In genomic region chr16:76942089-76942488, GRCh38 we compare ENCODE assay signal across 17 cellular contexts.
DNase-seq lines count a peak whose midpoint lies in the region; ATAC-seq and TF ChIP-seq lines count a peak whose summit lies in the region.
"Had no signal": no experiment of that assay in that cellular context is flagged by ENCODE, and none has a peak within 500 bp of the region (broad histone marks: within the 10 kb centered on the region; RNA-seq: fewer than 3 reads in every experiment).

No MANE protein-coding gene starts in this region.

- H3K4me1 ChIP-seq in right atrium auricular region: peaks cover 0 to 7% of the 10 kb centered on the region in 2 donors
- H3K4me1 ChIP-seq: Caco-2 had no signal

- H3K4me3 ChIP-seq in right atrium auricular region: no peak overlapping the region
- H3K4me3 ChIP-seq: A549; BLaER1 treated with 17β-estradiol and CSF1 and Interleukin-3, amounts not matched to agents 10 nM and 100 nM had no signal

- TF ChIP-seq CTCF in right atrium auricular region (IDR thresholded peaks at IDR 0.05): no peak

- H3K36me3 ChIP-seq in right atrium auricular region: no peaks in the 10 kb centered on the region
- H3K36me3 ChIP-seq: BLaER1 treated with 17β-estradiol and CSF1 and Interleukin-3, amounts not matched to agents 10 nM and 100 nM had no signal

- peak; percentile 26 for ATAC-seq in Right ventricle myocardium inferior
- peak in 1 of 2 donors; percentile 57 for ATAC-seq in left cardiac atrium
- ATAC-seq in left ventricle myocardium superior: peak; percentile 52
- ATAC-seq in left colon: no peak
- ATAC-seq: A549; CD8-positive, alpha-beta T cell had no signal

- DNase-seq in Right ventricle myocardium inferior (ENCODE audit: missing footprints): no peak
- DNase-seq in cardiac septum (ENCODE audit: low spot score): no peak
- DNase-seq in left cardiac atrium: peak; percentile 39
- DNase-seq in right atrium auricular region (ENCODE audit: low spot score): no peak
- no peak for DNase-seq in left ventricle myocardium superior
- no peak for DNase-seq in left colon
- DNase-seq: AML-193; Caco-2; Calu3; CD4-positive, alpha-beta T cell; CD8-positive, alpha-beta T cell; DMS79 treated with DMSO at 0.1 percent for 48 hours; GF-D8 had no signal

- no peaks in the 10 kb centered on the region for H3K9me3 ChIP-seq in right atrium auricular region
- H3K9me3 ChIP-seq: BLaER1 treated with 17β-estradiol and CSF1 and Interleukin-3, amounts not matched to agents 10 nM and 100 nM; Caco-2 had no signal

- no peaks in the 10 kb centered on the region for H3K27me3 ChIP-seq in right atrium auricular region
- H3K27me3 ChIP-seq: BLaER1 treated with 17β-estradiol and CSF1 and Interleukin-3, amounts not matched to agents 10 nM and 100 nM had no signal

- no peak overlapping the region for H3K27ac ChIP-seq in right atrium auricular region
- H3K27ac ChIP-seq: 22Rv1; A549; BLaER1 treated with 17β-estradiol and CSF1 and Interleukin-3, amounts not matched to agents 10 nM and 100 nM; C4-2B had no signal

- intact Hi-C loops in Right ventricle myocardium inferior (cut with DNase I) (no loop called here), cardiac septum (cut with DNase I) (no loop called here), left cardiac atrium (cut with DNase I) (no loop called here), left ventricle myocardium superior (cut with micrococcal nuclease) (no loop called here), left colon (cut with DNase I, micrococcal nuclease) (no loop called here)
